Comparison of ENCODE assay signal across 7 cellular contexts in genomic region chr4:13560111-13560510, GRCh38. TPM values are rescaled to one million over a fixed set of nuclear protein-coding genes. Genes with fewer than 3 reads are reported as not detected.
"Had no signal": no experiment of that assay in that cellular context is flagged by ENCODE, and none has a peak within 500 bp of the region (broad histone marks: within the 10 kb centered on the region; RNA-seq: fewer than 3 reads in every experiment).

No MANE protein-coding gene starts in this region.

RNA-seq across cellular contexts. Expression of gene NKX3-2, which starts 15.8 kb away (rescaled TPM):
- total RNA-seq: activated CD4-positive, alpha-beta T cell treated with anti-CD3 and anti-CD28 coated beads for 36 hours; activated CD4-positive, alpha-beta T cell treated with anti-CD3 and anti-CD28 coated beads, Interleukin-2, amount 10 ng/mL, durations not matched to agents 7 days and 5 days; activated CD8-positive, alpha-beta T cell treated with anti-CD3 and anti-CD28 coated beads, Interleukin-2, amount 10 ng/mL, durations not matched to agents 7 days and 5 days; activated naive CD4-positive, alpha-beta T cell treated with anti-CD3 and anti-CD28 coated beads for 36 hours; activated naive CD4-positive, alpha-beta T cell treated with anti-CD3 and anti-CD28 coated beads, Interleukin-2, amount 50 U/mL, for 72 hours; T-cell; T-helper 17 cell had no signal
